In genomic region chr9:136757328-136757727, GRCh38 we compare ENCODE assay signal across 16 cellular contexts. TPM values are rescaled to one million over a fixed set of nuclear protein-coding genes. Genes with fewer than 3 reads are reported as not detected.
"Had no signal": no experiment of that assay in that cellular context is flagged by ENCODE, and none has a peak within 500 bp of the region (broad histone marks: within the 10 kb centered on the region; RNA-seq: fewer than 3 reads in every experiment).

No MANE protein-coding gene starts in this region.

- H3K4me1 ChIP-seq: adrenal gland, upper lobe of right lung had no signal

- H3K27me3 ChIP-seq: adrenal gland, right atrium auricular region, upper lobe of right lung had no signal

- H3K27me3 Mint-ChIP-seq: central memory CD8-positive, alpha-beta T cell had no signal

- H3K36me3 Mint-ChIP-seq: T-cell had no signal

- H3K27ac ChIP-seq: adrenal gland, left ventricle myocardium inferior, right atrium auricular region, suprapubic skin, upper lobe of right lung had no signal

- H3K4me1 Mint-ChIP-seq: central memory CD8-positive, alpha-beta T cell had no signal

- H3K36me3 ChIP-seq: adrenal gland, left ventricle myocardium inferior, right atrium auricular region, suprapubic skin, upper lobe of right lung had no signal

- H3K9me3 ChIP-seq: adrenal gland, upper lobe of right lung had no signal

- H3K4me3 Mint-ChIP-seq: central memory CD8-positive, alpha-beta T cell; dendritic cell treated with granulocyte-macrophage colony-stimulating factor and Interleukin-4, amounts not matched to agents 40 ng/mL and 50 ng/mL, for 4 days; T-cell had no signal

- H3K27ac Mint-ChIP-seq: dendritic cell treated with granulocyte-macrophage colony-stimulating factor and Interleukin-4, amounts not matched to agents 40 ng/mL and 50 ng/mL, for 4 days; T-cell had no signal

- H3K4me3 ChIP-seq: adrenal gland, left ventricle myocardium inferior, right atrium auricular region, suprapubic skin, upper lobe of right lung had no signal

- ATAC-seq: stimulated activated naive CD8-positive, alpha-beta T cell treated with anti-CD3 and anti-CD28 coated beads, Interleukin-15, Interleukin-2, amounts not matched to agents 100 U/mL and 50 U/mL, for 24 hours had no signal

- DNase-seq: activated CD4-positive, alpha-beta T cell treated with anti-CD3 and anti-CD28 coated beads, Interleukin-2, amount 50 U/mL, for 1 hour; activated naive CD4-positive, alpha-beta T cell treated with anti-CD3 and anti-CD28 coated beads, Interleukin-2, amount 50 U/mL, for 16 hours; activated T-cell treated with anti-CD3 and anti-CD28 coated beads, Interleukin-2, amount 50 U/mL, for 1 hour; left ventricle myocardium inferior; mesendoderm; stimulated activated naive CD8-positive, alpha-beta T cell treated with anti-CD3 and anti-CD28 coated beads, Interleukin-15, Interleukin-2, amounts not matched to agents 100 U/mL and 50 U/mL, for 24 hours had no signal

RNA-seq across cellular contexts. Expression of gene LCN8, which starts 0.7 kb away (rescaled TPM):
- total RNA-seq: activated CD8-positive, alpha-beta memory T cell treated with anti-CD3 and anti-CD28 coated beads for 36 hours; adrenal gland; epithelial cell of proximal tubule; left ventricle myocardium inferior; right atrium auricular region; suprapubic skin; upper lobe of right lung had no signal
- polyA plus RNA-seq: adrenal gland, keratinocyte had no signal

RNA-seq across cellular contexts. Expression of gene LCN15, which starts 7.0 kb away (rescaled TPM):
- total RNA-seq: activated CD8-positive, alpha-beta memory T cell treated with anti-CD3 and anti-CD28 coated beads for 36 hours; adrenal gland; epithelial cell of proximal tubule; T-cell; upper lobe of right lung had no signal
- polyA plus RNA-seq: adrenal gland, keratinocyte had no signal

RNA-seq across cellular contexts. Expression of gene LCN6, which starts 9.0 kb away (rescaled TPM):
- total RNA-seq: activated CD8-positive, alpha-beta memory T cell treated with anti-CD3 and anti-CD28 coated beads for 36 hours; epithelial cell of proximal tubule; T-cell had no signal
- polyA plus RNA-seq: keratinocyte had no signal

RNA-seq across cellular contexts. Expression of gene LCN10, which starts 14.6 kb away (rescaled TPM):
- total RNA-seq: epithelial cell of proximal tubule had no signal
- polyA plus RNA-seq: keratinocyte had no signal
